20 cellular contexts compared by ENCODE assay signal in the genomic region with DNA sequence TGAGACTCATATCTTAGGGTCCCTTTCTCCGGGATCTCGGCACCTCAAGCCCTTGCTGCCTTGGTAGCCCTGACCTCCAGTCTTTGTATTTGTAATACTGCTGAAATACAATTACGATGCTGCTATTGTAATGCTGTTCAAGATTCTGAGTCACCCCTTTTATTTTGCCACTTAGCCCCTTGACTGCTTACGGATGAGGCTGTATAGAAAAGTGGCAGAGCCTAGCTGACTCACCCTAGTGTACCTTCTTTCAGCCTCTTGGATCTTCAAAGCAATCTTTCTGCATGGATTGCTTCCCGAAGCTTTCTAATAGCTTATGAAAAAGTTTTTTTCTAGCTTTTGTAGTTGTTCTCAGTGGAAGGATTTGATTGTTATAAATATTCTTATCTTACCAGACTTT.
DNase-seq lines count a peak whose midpoint lies in the region; ATAC-seq and TF ChIP-seq lines count a peak whose summit lies in the region.
"Had no signal": no experiment of that assay in that cellular context is flagged by ENCODE, and none has a peak within 500 bp of the region (broad histone marks: within the 10 kb centered on the region; RNA-seq: fewer than 3 reads in every experiment).

No MANE protein-coding gene starts in this region.

- peak overlapping the region; percentile 25 for H3K27ac ChIP-seq in parathyroid adenoma
- H3K27ac ChIP-seq: Peyer's patch had no signal

- H3K9ac ChIP-seq in NT2/D1 (ENCODE audit: insufficient read length, low read depth) (no peak overlapping the region), parathyroid adenoma (no peak overlapping the region)

- no peaks in the 10 kb centered on the region for H3K79me2 ChIP-seq in parathyroid adenoma

- H3K4me1 ChIP-seq in NT2/D1 (ENCODE audit: insufficient read depth, insufficient read length), result no peaks in the 10 kb centered on the region
- H3K4me1 ChIP-seq in parathyroid adenoma, result peaks cover 17% of the 10 kb centered on the region
- H3K4me1 ChIP-seq: Peyer's patch had no signal

- H3K9me3 ChIP-seq in NT2/D1 (ENCODE audit: insufficient read depth, low read length) (no peaks in the 10 kb centered on the region), parathyroid adenoma (ENCODE audit: control insufficient read depth, low read length) (no peaks in the 10 kb centered on the region)
- H3K9me3 ChIP-seq: Peyer's patch had no signal

- H3K36me3 ChIP-seq in NT2/D1 (ENCODE audit: insufficient read depth, insufficient read length, low read length) (no peaks in the 10 kb centered on the region), parathyroid adenoma (ENCODE audit: control insufficient read depth, insufficient read depth, low read length) (no peaks in the 10 kb centered on the region)
- H3K36me3 ChIP-seq: Peyer's patch had no signal

- H3K27me3 ChIP-seq in NT2/D1 (ENCODE audit: insufficient read depth, insufficient read length) (no peaks in the 10 kb centered on the region), parathyroid adenoma (ENCODE audit: control insufficient read depth, insufficient read depth, low read length) (no peaks in the 10 kb centered on the region)
- H3K27me3 ChIP-seq: Peyer's patch had no signal

- ATAC-seq in GM21381 (IDR thresholded peaks at IDR 0.05; ENCODE audit: unreplicated experiment), result no peak
- ATAC-seq: CD8-positive, alpha-beta T cell had no signal

- peak overlapping the region; percentile 33 for H2AFZ ChIP-seq in parathyroid adenoma

- no peak for TF ChIP-seq CTCF in foreskin fibroblast (IDR thresholded peaks at IDR 0.05; ENCODE audit: low read depth, low read length)
- no peak for TF ChIP-seq CTCF in parathyroid adenoma (IDR thresholded peaks at IDR 0.05)

- DNase-seq in NCI-H2227 treated with DMSO at 0.1 percent for 48 hours (lab: John Stamatoyannopoulos, UW) (peak; percentile 18), NCI-H2227 (lab: John Stamatoyannopoulos, UW; ENCODE audit: unreplicated experiment) (no peak), NT2/D1 (ENCODE audit: low read depth, low spot score) (peak; percentile 15), foreskin fibroblast (peak; percentile 8 to 68), NCI-H128 (lab: John Stamatoyannopoulos, UW; ENCODE audit: unreplicated experiment) (no peak), NCI-H1105 treated with DMSO at 0.1 percent for 48 hours (lab: John Stamatoyannopoulos, UW) (no peak)
- DNase-seq: AML-193; C1 segment of cervical spinal cord; CD8-positive, alpha-beta T cell; EL; KG1; MV-4-11; NCI-H1417 treated with DMSO at 0.1 percent for 48 hours; NCI-H187 treated with DMSO at 0.1 percent for 48 hours; NCI-H2107; NCI-H524 treated with DMSO at 0.1 percent for 48 hours; NCI-H82; Peyer's patch had no signal

- no peak overlapping the region for H3K4me3 ChIP-seq in NT2/D1 (ENCODE audit: insufficient read length, low read depth)
- H3K4me3 ChIP-seq in foreskin fibroblast (ENCODE audit: low read depth in 1 of 2, low read length in 2 of 2), result no peak overlapping the region
- H3K4me3 ChIP-seq in parathyroid adenoma (ENCODE audit: low read depth, low read length), result no peak overlapping the region
- H3K4me3 ChIP-seq: Peyer's patch had no signal

- no peak overlapping the region for H3K4me2 ChIP-seq in parathyroid adenoma (ENCODE audit: low read length)

Comparison
In these comparisons a context has a peak if more than half of its experiments do, and no peak if none do; other contexts are left out.
1. DNase-seq: peak in NCI-H2227 treated with DMSO at 0.1 percent for 48 hours (single experiment), NT2/D1 (single experiment) and foreskin fibroblast (2 of 2); none in NCI-H2227 (single experiment), NCI-H128 (single experiment) and NCI-H1105 treated with DMSO at 0.1 percent for 48 hours (single experiment).